ENCODE assay signal across 1 cellular context in genomic region chr7:43810195-43810941, GRCh38.
TF ChIP-seq lines count a peak whose summit lies in the region.
"Not testable (repeated sequence)": the region's sequence is repeated elsewhere in the genome, so short reads cannot be mapped to it uniquely, and the experiment has no call there.

No MANE protein-coding gene starts in this region.

TF ChIP-seq in K562, 482 proteins besides CTCF, POLR2A, EP300 and RAD21 (continues in another document):
- TF ChIP-seq CREB1 (IDR thresholded peaks at IDR 0.05); MYBL2 (CRISPR knock-in tag; IDR thresholded peaks at IDR 0.05; ENCODE audit: borderline replicate concordance): not testable (repeated sequence)
- TF ChIP-seq CREB1 (CRISPR knock-in tag; IDR thresholded peaks at IDR 0.05) (0 out of 2 replicates have a peak, but pooled peaks have one; percentile 37), ARID2 (IDR thresholded peaks at IDR 0.05) (peak; percentile 56; the same call in 1 of the 2 replicates), DEAF1 (CRISPR knock-in tag; IDR thresholded peaks at IDR 0.05) (peak; percentile 67; the same call in 1 of the 2 replicates), CTBP1 (IDR thresholded peaks at IDR 0.05; ENCODE audit: borderline replicate concordance) (0 out of 2 replicates have a peak, but pooled peaks have one; percentile 9), RB1 (IDR thresholded peaks at IDR 0.05; ENCODE audit: low read depth) (peak; percentile 43; the same call in 1 of the 2 replicates), CC2D1A (IDR thresholded peaks at IDR 0.05) (0 out of 2 replicates have a peak, but pooled peaks have one; percentile 24), MYBL2 (IDR thresholded peaks at IDR 0.05; ENCODE audit: low read depth) (peak; percentile 75), YY1 (IDR thresholded peaks at IDR 0.05; ENCODE audit: borderline replicate concordance in 1 of 3, control insufficient read depth in 1 of 3, extremely low read depth in 1 of 3, insufficient read depth in 3 of 3, insufficient read length in 1 of 3, insufficient replicate concordance in 2 of 3, low read depth in 1 of 3, low read length in 2 of 3) (peak in 1 of 3 experiments; percentile 72), GABPB1 (CRISPR knock-in tag; IDR thresholded peaks at IDR 0.05) (0 out of 2 replicates have a peak, but pooled peaks have one; percentile 42), NFIC (IDR thresholded peaks at IDR 0.05) (0 out of 2 replicates have a peak, but pooled peaks have one; percentile 17), L3MBTL2 (IDR thresholded peaks at IDR 0.05) (peak; percentile 53; the same call in 1 of the 2 replicates), SMC3 (conservative IDR thresholded peaks at IDR 0.05; ENCODE audit: insufficient read depth, low read depth, low read length) (peak; percentile 52), ZBTB1 (CRISPR knock-in tag; IDR thresholded peaks at IDR 0.05; ENCODE audit: borderline replicate concordance, low read depth) (0 out of 2 replicates have a peak, but pooled peaks have one; percentile 24), NFE2 (IDR thresholded peaks at IDR 0.05; ENCODE audit: low read depth) (peak; percentile 22; the same call in 1 of the 2 replicates), MGA (IDR thresholded peaks at IDR 0.05) (peak; percentile 46; the same call in 1 of the 2 replicates), TFAP4 (CRISPR knock-in tag; IDR thresholded peaks at IDR 0.05; ENCODE audit: borderline replicate concordance) (peak; percentile 45; the same call in 1 of the 2 replicates), EP400 (IDR thresholded peaks at IDR 0.05) (peak; percentile 25; the same call in 1 of the 2 replicates)
- TF ChIP-seq, protein P1, sequence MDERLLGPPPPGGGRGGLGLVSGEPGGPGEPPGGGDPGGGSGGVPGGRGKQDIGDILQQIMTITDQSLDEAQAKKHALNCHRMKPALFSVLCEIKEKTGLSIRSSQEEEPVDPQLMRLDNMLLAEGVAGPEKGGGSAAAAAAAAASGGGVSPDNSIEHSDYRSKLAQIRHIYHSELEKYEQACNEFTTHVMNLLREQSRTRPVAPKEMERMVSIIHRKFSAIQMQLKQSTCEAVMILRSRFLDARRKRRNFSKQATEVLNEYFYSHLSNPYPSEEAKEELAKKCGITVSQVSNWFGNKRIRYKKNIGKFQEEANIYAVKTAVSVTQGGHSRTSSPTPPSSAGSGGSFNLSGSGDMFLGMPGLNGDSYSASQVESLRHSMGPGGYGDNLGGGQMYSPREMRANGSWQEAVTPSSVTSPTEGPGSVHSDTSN (CRISPR knock-in tag; IDR thresholded peaks at IDR 0.05; ENCODE audit: low read depth): not testable (repeated sequence)
- TF ChIP-seq, protein P1 (tag; conservative IDR thresholded peaks at IDR 0.05; ENCODE audit: low read depth): peak; percentile 14; the same call in 1 of the 2 replicates
- TF ChIP-seq, protein P2, sequence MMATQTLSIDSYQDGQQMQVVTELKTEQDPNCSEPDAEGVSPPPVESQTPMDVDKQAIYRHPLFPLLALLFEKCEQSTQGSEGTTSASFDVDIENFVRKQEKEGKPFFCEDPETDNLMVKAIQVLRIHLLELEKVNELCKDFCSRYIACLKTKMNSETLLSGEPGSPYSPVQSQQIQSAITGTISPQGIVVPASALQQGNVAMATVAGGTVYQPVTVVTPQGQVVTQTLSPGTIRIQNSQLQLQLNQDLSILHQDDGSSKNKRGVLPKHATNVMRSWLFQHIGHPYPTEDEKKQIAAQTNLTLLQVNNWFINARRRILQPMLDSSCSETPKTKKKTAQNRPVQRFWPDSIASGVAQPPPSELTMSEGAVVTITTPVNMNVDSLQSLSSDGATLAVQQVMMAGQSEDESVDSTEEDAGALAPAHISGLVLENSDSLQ (IDR thresholded peaks at IDR 0.05): peak; percentile 90
- TF ChIP-seq, protein P3, sequence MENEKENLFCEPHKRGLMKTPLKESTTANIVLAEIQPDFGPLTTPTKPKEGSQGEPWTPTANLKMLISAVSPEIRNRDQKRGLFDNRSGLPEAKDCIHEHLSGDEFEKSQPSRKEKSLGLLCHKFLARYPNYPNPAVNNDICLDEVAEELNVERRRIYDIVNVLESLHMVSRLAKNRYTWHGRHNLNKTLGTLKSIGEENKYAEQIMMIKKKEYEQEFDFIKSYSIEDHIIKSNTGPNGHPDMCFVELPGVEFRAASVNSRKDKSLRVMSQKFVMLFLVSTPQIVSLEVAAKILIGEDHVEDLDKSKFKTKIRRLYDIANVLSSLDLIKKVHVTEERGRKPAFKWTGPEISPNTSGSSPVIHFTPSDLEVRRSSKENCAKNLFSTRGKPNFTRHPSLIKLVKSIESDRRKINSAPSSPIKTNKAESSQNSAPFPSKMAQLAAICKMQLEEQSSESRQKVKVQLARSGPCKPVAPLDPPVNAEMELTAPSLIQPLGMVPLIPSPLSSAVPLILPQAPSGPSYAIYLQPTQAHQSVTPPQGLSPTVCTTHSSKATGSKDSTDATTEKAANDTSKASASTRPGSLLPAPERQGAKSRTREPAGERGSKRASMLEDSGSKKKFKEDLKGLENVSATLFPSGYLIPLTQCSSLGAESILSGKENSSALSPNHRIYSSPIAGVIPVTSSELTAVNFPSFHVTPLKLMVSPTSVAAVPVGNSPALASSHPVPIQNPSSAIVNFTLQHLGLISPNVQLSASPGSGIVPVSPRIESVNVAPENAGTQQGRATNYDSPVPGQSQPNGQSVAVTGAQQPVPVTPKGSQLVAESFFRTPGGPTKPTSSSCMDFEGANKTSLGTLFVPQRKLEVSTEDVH (IDR thresholded peaks at IDR 0.05; ENCODE audit: low read depth, partially characterized antibody): peak; percentile 59
- TF ChIP-seq, protein P4, sequence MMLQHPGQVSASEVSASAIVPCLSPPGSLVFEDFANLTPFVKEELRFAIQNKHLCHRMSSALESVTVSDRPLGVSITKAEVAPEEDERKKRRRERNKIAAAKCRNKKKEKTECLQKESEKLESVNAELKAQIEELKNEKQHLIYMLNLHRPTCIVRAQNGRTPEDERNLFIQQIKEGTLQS (IDR thresholded peaks at IDR 0.05): not testable (repeated sequence)
- TF ChIP-seq, protein P4 (CRISPR knock-in tag; conservative IDR thresholded peaks at IDR 0.05): 0 out of 2 replicates have a peak, but pooled peaks have one; percentile 3
- TF ChIP-seq, protein P5, sequence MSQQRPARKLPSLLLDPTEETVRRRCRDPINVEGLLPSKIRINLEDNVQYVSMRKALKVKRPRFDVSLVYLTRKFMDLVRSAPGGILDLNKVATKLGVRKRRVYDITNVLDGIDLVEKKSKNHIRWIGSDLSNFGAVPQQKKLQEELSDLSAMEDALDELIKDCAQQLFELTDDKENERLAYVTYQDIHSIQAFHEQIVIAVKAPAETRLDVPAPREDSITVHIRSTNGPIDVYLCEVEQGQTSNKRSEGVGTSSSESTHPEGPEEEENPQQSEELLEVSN (IDR thresholded peaks at IDR 0.05; ENCODE audit: borderline replicate concordance in 1 of 2, extremely low read depth in 1 of 2, insufficient read depth in 1 of 2, insufficient read length in 1 of 2, low read depth in 1 of 2, low read length in 1 of 2, poor library complexity in 1 of 2, severe bottlenecking in 1 of 2): peak in 1 of 2 experiments; percentile 8
